22 cellular contexts compared by ENCODE assay signal in genomic region chr3:193921480-193921879, GRCh38.
"Had no signal": no experiment of that assay in that cellular context is flagged by ENCODE, and none has a peak within 500 bp of the region (broad histone marks: within the 10 kb centered on the region; RNA-seq: fewer than 3 reads in every experiment).

No MANE protein-coding gene starts in this region.

- H3K27ac ChIP-seq: colonic mucosa, heart left ventricle, neural progenitor cell, tibial artery, upper lobe of left lung, uterus had no signal

- ATAC-seq: heart left ventricle; mucosa of descending colon; naive thymus-derived CD8-positive, alpha-beta T cell; sciatic nerve; stimulated activated memory B cell treated with anti-CD40 and anti-IgM and Interleukin-4, amounts not matched to agents 10 μg/mL and 1 μg/mL and 100 μg/mL, for 72 hours had no signal

- H3K4me1 ChIP-seq: colonic mucosa, heart left ventricle, tibial artery, upper lobe of left lung, uterus had no signal

- FAIRE-seq: endothelial cell of umbilical vein, islet of Langerhans had no signal

- H3K4me3 ChIP-seq: colonic mucosa, heart left ventricle, mucosa of descending colon, neural progenitor cell, spleen, tibial artery, upper lobe of left lung, uterus had no signal

- H3K36me3 ChIP-seq: colonic mucosa, heart left ventricle, neural progenitor cell, spleen, tibial artery, upper lobe of left lung, uterus had no signal

- H3K27me3 ChIP-seq: colonic mucosa, neural progenitor cell, spleen, tibial artery, upper lobe of left lung, uterus had no signal

- H3K27ac Mint-ChIP-seq: naive thymus-derived CD8-positive, alpha-beta T cell; neural progenitor cell; stimulated activated memory B cell treated with anti-CD40 and anti-IgM and Interleukin-4, amounts not matched to agents 10 μg/mL and 1 μg/mL and 100 μg/mL, for 72 hours; stimulated activated naive CD8-positive, alpha-beta T cell treated with anti-CD3 and anti-CD28 coated beads, Interleukin-15, Interleukin-2, amounts not matched to agents 100 ng/mL and 50 ng/mL, for 24 hours had no signal

- H3K4me2 ChIP-seq: neural progenitor cell had no signal

- H3K9ac ChIP-seq: neural progenitor cell had no signal

- H3K9me3 ChIP-seq: colonic mucosa had no signal

- H3K36me3 Mint-ChIP-seq: naive thymus-derived CD8-positive, alpha-beta T cell; stimulated activated memory B cell treated with anti-CD40 and anti-IgM and Interleukin-4, amounts not matched to agents 10 μg/mL and 1 μg/mL and 100 μg/mL, for 72 hours had no signal

- H2AFZ ChIP-seq: neural progenitor cell had no signal

- DNase-seq: colonic mucosa; dermis blood vessel endothelial cell; foreskin melanocyte; heart left ventricle; hypothalamus; kidney glomerular epithelial cell; mucosa of descending colon; naive thymus-derived CD8-positive, alpha-beta T cell; nucleus accumbens; spleen; stimulated activated CD4-positive, alpha-beta T cell treated with anti-CD3 and anti-CD28 coated beads, Interleukin-15, amount 100 ng/mL, for 24 hours; stimulated activated CD4-positive, alpha-beta T cell treated with anti-CD3 and anti-CD28 coated beads, Interleukin-1b, Interleukin-23, amount 100 ng/mL, for 48 hours; stimulated activated CD4-positive, alpha-beta T cell treated with anti-CD3 and anti-CD28 coated beads, Interleukin-4, amount 100 ng/mL, for 24 hours; tibial artery; upper lobe of left lung; uterus had no signal
